ENCODE assay signal across 8 cellular contexts in genomic region chr12:47408171-47408871, GRCh38.
DNase-seq lines count a peak whose midpoint lies in the region; ATAC-seq and TF ChIP-seq lines count a peak whose summit lies in the region.

No MANE protein-coding gene starts in this region.

- no peaks in the 10 kb centered on the region for H3K36me3 ChIP-seq in RWPE2 (ENCODE audit: low read depth)

- H3K4me1 ChIP-seq in RWPE2 (ENCODE audit: insufficient read depth, poor library complexity, severe bottlenecking): no peaks in the 10 kb centered on the region

- no peak overlapping the region for H3K27ac ChIP-seq in RWPE2 (ENCODE audit: poor library complexity, severe bottlenecking)

- no peaks in the 10 kb centered on the region for H3K9me3 ChIP-seq in RWPE2 (ENCODE audit: severe bottlenecking)

- H3K27me3 ChIP-seq in RWPE2 (ENCODE audit: insufficient read depth, poor library complexity, severe bottlenecking): no peaks in the 10 kb centered on the region

- H3K4me3 ChIP-seq in RWPE2 (ENCODE audit: severe bottlenecking): no peak overlapping the region

- DNase-seq in GM10266 (ENCODE audit: extremely low spot score) (peak; percentile 32), RWPE2 (ENCODE audit: low spot score) (no peak), iPS-NIHi11 (ENCODE audit: low spot score) (peak; percentile 42), NCI-H2196 treated with DMSO at 0.1 percent for 48 hours (lab: John Stamatoyannopoulos, UW; ENCODE audit: unreplicated experiment) (no peak), OCI-M2 (lab: John Stamatoyannopoulos, UW; ENCODE audit: unreplicated experiment) (no peak), NCI-H146 (lab: John Stamatoyannopoulos, UW) (no peak)

- peak; percentile 98 for ATAC-seq in GM19395 (IDR thresholded peaks at IDR 0.05; ENCODE audit: unreplicated experiment)
- ATAC-seq in HG03354 (IDR thresholded peaks at IDR 0.05; ENCODE audit: poor library complexity, severe bottlenecking, unreplicated experiment): peak; percentile 93
- peak; percentile 76 for ATAC-seq in RWPE2 (ENCODE audit: low read depth)

- TF ChIP-seq CTCF in GM10266 (IDR thresholded peaks at IDR 0.05; ENCODE audit: control insufficient read depth, insufficient read depth, low read depth, missing control alignments) (peak; percentile 56), RWPE2 (IDR thresholded peaks at IDR 0.05; ENCODE audit: poor library complexity, severe bottlenecking) (peak; percentile 66)

Comparison
In these comparisons a context has a peak if more than half of its experiments do, and no peak if none do; other contexts are left out.
1. DNase-seq: peak in GM10266 (single experiment) and iPS-NIHi11 (single experiment); none in RWPE2 (single experiment), NCI-H2196 treated with DMSO at 0.1 percent for 48 hours (single experiment), OCI-M2 (single experiment) and NCI-H146 (single experiment).
2. Peak in every context shown above with its lines, with median percentiles within 50 percentile points of each other: ATAC-seq.